In the genomic region with DNA sequence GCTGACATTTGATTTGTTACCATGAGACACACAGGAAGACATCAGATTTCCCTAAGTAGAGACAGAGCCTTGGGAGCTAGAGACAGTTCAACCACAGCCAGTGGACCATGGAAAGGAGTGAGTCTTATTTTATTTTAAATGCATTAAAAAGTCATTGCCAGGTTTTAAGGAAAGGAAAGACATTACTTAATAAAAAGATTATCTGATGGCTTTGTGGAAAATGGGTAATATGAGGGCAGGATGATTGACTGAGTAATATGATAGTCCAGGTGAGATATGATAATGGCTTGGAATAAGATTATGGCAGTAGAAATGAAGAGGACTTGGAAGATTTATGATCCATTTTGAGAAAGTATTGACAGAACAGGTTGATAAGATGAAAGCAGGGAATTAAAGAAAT, we compare ENCODE assay signal across 25 cellular contexts.
"Had no signal": no experiment of that assay in that cellular context is flagged by ENCODE, and none has a peak within 500 bp of the region (broad histone marks: within the 10 kb centered on the region; RNA-seq: fewer than 3 reads in every experiment).

No MANE protein-coding gene starts in this region.

- H3K4me2 ChIP-seq: hepatocyte had no signal

- H3K27me3 ChIP-seq: dorsolateral prefrontal cortex, esophagus muscularis mucosa, gastrocnemius medialis, hepatocyte had no signal

- H3K4me3 ChIP-seq: coronary artery, dorsolateral prefrontal cortex, esophagus muscularis mucosa, gastrocnemius medialis, hepatocyte, left ventricle myocardium inferior, lower lobe of right lung, mucosa of descending colon had no signal

- DNase-seq: dermis blood vessel endothelial cell; dorsolateral prefrontal cortex; effector CD4-positive, alpha-beta T cell; effector memory CD4-positive, alpha-beta T cell; foreskin fibroblast; foreskin melanocyte; gastrocnemius medialis; glutamatergic neuron; head of caudate nucleus; hypothalamus; immature natural killer cell; islet precursor cell; kidney; kidney glomerular epithelial cell; left colon; left ventricle myocardium inferior; lower lobe of right lung; mesenchymal stem cell; mucosa of descending colon; naive B cell; naive thymus-derived CD8-positive, alpha-beta T cell had no signal

- ATAC-seq: gastrocnemius medialis; left colon; left lobe of liver; lower lobe of right lung; mucosa of descending colon; naive thymus-derived CD8-positive, alpha-beta T cell had no signal

- H3K27ac ChIP-seq: coronary artery, dorsolateral prefrontal cortex, esophagus muscularis mucosa, gastrocnemius medialis, hepatocyte, left ventricle myocardium inferior, lower lobe of right lung had no signal

- H3K4me1 ChIP-seq: esophagus muscularis mucosa, gastrocnemius medialis, left ventricle myocardium inferior, lower lobe of right lung had no signal

- H3K9me3 ChIP-seq: gastrocnemius medialis, lower lobe of right lung had no signal

- H3K36me3 ChIP-seq: esophagus muscularis mucosa, gastrocnemius medialis, left ventricle myocardium inferior, lower lobe of right lung had no signal
